1 cellular context compared by ENCODE assay signal in genomic region chr5:150486402-150487198, GRCh38.
TF ChIP-seq lines count a peak whose summit lies in the region.

No MANE protein-coding gene starts in this region.

TF ChIP-seq in H1, 55 proteins besides CTCF, POLR2A, EP300 and RAD21:
- TF ChIP-seq EGR1 (IDR thresholded peaks at IDR 0.05; ENCODE audit: borderline replicate concordance, low read depth, low read length): no peak
- no peak for TF ChIP-seq JUND (IDR thresholded peaks at IDR 0.05; ENCODE audit: low read length)
- TF ChIP-seq HDAC6 (IDR thresholded peaks at IDR 0.05; ENCODE audit: low read depth, low read length): no peak
- TF ChIP-seq TAF1 (IDR thresholded peaks at IDR 0.05; ENCODE audit: low read depth, low read length): peak; percentile 38; the same call in 1 of the 2 replicates
- no peak for TF ChIP-seq SUZ12 (IDR thresholded peaks at IDR 0.05; ENCODE audit: low read length)
- peak; percentile 13; the same call in 1 of the 2 replicates for TF ChIP-seq POLR2AphosphoS5 (IDR thresholded peaks at IDR 0.05; ENCODE audit: low read depth, low read length)
- TF ChIP-seq CBX8 (IDR thresholded peaks at IDR 0.05; ENCODE audit: borderline replicate concordance, low read depth, low read length): no peak
- peak; percentile 100 for TF ChIP-seq KDM1A (IDR thresholded peaks at IDR 0.05; ENCODE audit: borderline replicate concordance, low read length)
- TF ChIP-seq NRF1 (IDR thresholded peaks at IDR 0.05; ENCODE audit: low read depth, low read length): no peak
- TF ChIP-seq TAF7 (optimal IDR thresholded peaks at IDR 0.05; ENCODE audit: borderline replicate concordance, low read depth, low read length): no peak
- TF ChIP-seq YY1 (IDR thresholded peaks at IDR 0.05; ENCODE audit: low read depth, low read length): 0 out of 2 replicates have a peak, but pooled peaks have one; percentile 3
- TF ChIP-seq USF2 (IDR thresholded peaks at IDR 0.05; ENCODE audit: low read length): no peak
- no peak for TF ChIP-seq TEAD4 (IDR thresholded peaks at IDR 0.05; ENCODE audit: low read depth, low read length)
- peak; percentile 46; the same call in 1 of the 2 replicates for TF ChIP-seq TBP (IDR thresholded peaks at IDR 0.05; ENCODE audit: low read depth, low read length)
- TF ChIP-seq GTF2F1 (IDR thresholded peaks at IDR 0.05; ENCODE audit: borderline replicate concordance, low read depth, low read length): no peak
- peak; percentile 19; the same call in 1 of the 2 replicates for TF ChIP-seq BACH1 (IDR thresholded peaks at IDR 0.05; ENCODE audit: low read length)
- TF ChIP-seq KDM4A (IDR thresholded peaks at IDR 0.05; ENCODE audit: low read depth, low read length, severe bottlenecking): no peak
- TF ChIP-seq SP4 (IDR thresholded peaks at IDR 0.05; ENCODE audit: low read length): no peak
- no peak for TF ChIP-seq BRCA1 (IDR thresholded peaks at IDR 0.05; ENCODE audit: low read depth, low read length)
- peak in 1 of 2 experiments; percentile 13; a peak in 1 of 4 replicates for TF ChIP-seq SIN3A (conservative IDR thresholded peaks at IDR 0.05 in 1 of 2, IDR thresholded peaks at IDR 0.05 in 1 of 2; ENCODE audit: low read depth in 1 of 2, low read length in 2 of 2)
- 0 out of 2 replicates have a peak, but pooled peaks have one; percentile 66 for TF ChIP-seq SP1 (IDR thresholded peaks at IDR 0.05; ENCODE audit: low read depth, low read length)
- TF ChIP-seq PHF8 (conservative IDR thresholded peaks at IDR 0.05; ENCODE audit: low read depth, low read length): no peak; the same call in 1 of the 2 replicates
- TF ChIP-seq ZNF274 (IDR thresholded peaks at IDR 0.05; ENCODE audit: borderline replicate concordance, extremely low read depth, low read length): no peak
- TF ChIP-seq E2F6 (IDR thresholded peaks at IDR 0.05): 0 out of 2 replicates have a peak, but pooled peaks have one; percentile 10
- TF ChIP-seq ATF2 (IDR thresholded peaks at IDR 0.05; ENCODE audit: low read length): no peak
- peak in 1 of 2 experiments; percentile 99; a peak in 2 of 4 replicates for TF ChIP-seq HDAC2 (IDR thresholded peaks at IDR 0.05; ENCODE audit: borderline replicate concordance in 1 of 2, low read depth in 2 of 2, low read length in 2 of 2)
- TF ChIP-seq ASH2L (IDR thresholded peaks at IDR 0.05; ENCODE audit: low read length): peak; percentile 85
- TF ChIP-seq CREB1 (IDR thresholded peaks at IDR 0.05): peak; percentile 15; the same call in 1 of the 2 replicates
- peak; percentile 45 for TF ChIP-seq SAP30 (IDR thresholded peaks at IDR 0.05; ENCODE audit: insufficient read depth, insufficient replicate concordance, low read length)
- TF ChIP-seq FOSL1 (IDR thresholded peaks at IDR 0.05; ENCODE audit: insufficient read depth, low read depth, low read length): peak; percentile 90
- TF ChIP-seq SRF (IDR thresholded peaks at IDR 0.05; ENCODE audit: low read depth, low read length): no peak
